Comparison of ENCODE assay signal across 10 cellular contexts in genomic region chr10:123044391-123044790, GRCh38. TPM values are rescaled to one million over a fixed set of nuclear protein-coding genes. Genes with fewer than 3 reads are reported as not detected.
DNase-seq lines count a peak whose midpoint lies in the region; ATAC-seq and TF ChIP-seq lines count a peak whose summit lies in the region.
"Had no signal": no experiment of that assay in that cellular context is flagged by ENCODE, and none has a peak within 500 bp of the region (broad histone marks: within the 10 kb centered on the region; RNA-seq: fewer than 3 reads in every experiment).

No MANE protein-coding gene starts in this region.

- peaks cover 28% of the 10 kb centered on the region for H3K36me3 Mint-ChIP-seq in brain
- peaks cover 15% of the 10 kb centered on the region for H3K36me3 Mint-ChIP-seq in stimulated activated memory B cell treated with anti-CD40 and anti-IgM and Interleukin-4, amounts not matched to agents 10 μg/mL and 1 μg/mL and 100 μg/mL, for 72 hours

- H3K27me3 Mint-ChIP-seq in brain, result peaks cover 4% of the 10 kb centered on the region
- no peaks in the 10 kb centered on the region for H3K27me3 Mint-ChIP-seq in stimulated activated memory B cell treated with anti-CD40 and anti-IgM and Interleukin-4, amounts not matched to agents 10 μg/mL and 1 μg/mL and 100 μg/mL, for 72 hours

- TF ChIP-seq CTCF in brain (conservative IDR thresholded peaks at IDR 0.05), result peak; percentile 51 to 56

- peaks cover under 1% of the 10 kb centered on the region for H3K4me1 Mint-ChIP-seq in brain
- no peaks in the 10 kb centered on the region for H3K4me1 Mint-ChIP-seq in stimulated activated memory B cell treated with anti-CD40 and anti-IgM and Interleukin-4, amounts not matched to agents 10 μg/mL and 1 μg/mL and 100 μg/mL, for 72 hours

- no peak overlapping the region for H3K27ac Mint-ChIP-seq in brain
- H3K27ac Mint-ChIP-seq in stimulated activated memory B cell treated with anti-CD40 and anti-IgM and Interleukin-4, amounts not matched to agents 10 μg/mL and 1 μg/mL and 100 μg/mL, for 72 hours, result no peak overlapping the region

- H3K4me3 Mint-ChIP-seq in brain, result no peak overlapping the region
- no peak overlapping the region for H3K4me3 Mint-ChIP-seq in stimulated activated memory B cell treated with anti-CD40 and anti-IgM and Interleukin-4, amounts not matched to agents 10 μg/mL and 1 μg/mL and 100 μg/mL, for 72 hours

- H3K9me3 Mint-ChIP-seq in brain, result no peaks in the 10 kb centered on the region
- no peaks in the 10 kb centered on the region for H3K9me3 Mint-ChIP-seq in stimulated activated memory B cell treated with anti-CD40 and anti-IgM and Interleukin-4, amounts not matched to agents 10 μg/mL and 1 μg/mL and 100 μg/mL, for 72 hours

- DNase-seq in NCI-H1694 treated with DMSO at 0.1 percent for 48 hours (lab: John Stamatoyannopoulos, UW), result peak; percentile 5
- DNase-seq in NCI-H1694 (lab: John Stamatoyannopoulos, UW), result no peak
- peak; percentile 86 for DNase-seq in NCI-H1436 (lab: John Stamatoyannopoulos, UW)
- peak; percentile 4 for DNase-seq in non-pigmented ciliary epithelial cell (ENCODE audit: low read depth)
- no peak for DNase-seq in sciatic nerve (ENCODE audit: low spot score)
- no peak for DNase-seq in hepatic stellate cell (ENCODE audit: low spot score)
- DNase-seq: esophagus squamous epithelium, T-helper 2 cell had no signal

- ATAC-seq in sciatic nerve, result no peak
- no peak for ATAC-seq in stimulated activated memory B cell treated with anti-CD40 and anti-IgM and Interleukin-4, amounts not matched to agents 10 μg/mL and 1 μg/mL and 100 μg/mL, for 72 hours

- intact Hi-C loops in sciatic nerve (cut with DNase I), result loop anchor here (10.0 kb wide), 1 partner anchor 520 kb away; no protein-coding TSS in a partner anchor

RNA-seq across cellular contexts. Expression of gene ACADSB, which starts 35.6 kb away (rescaled TPM):
- polyA plus RNA-seq in brain (ENCODE audit: insufficient read depth, low read depth, low replicate concordance), result 3.1 TPM
- 39.5 TPM for total RNA-seq in sciatic nerve

RNA-seq across cellular contexts. Expression of gene IKZF5, which starts 35.8 kb away (rescaled TPM):
- 4.2 TPM for polyA plus RNA-seq in brain (ENCODE audit: insufficient read depth, low read depth, low replicate concordance)
- 24.9 TPM for total RNA-seq in sciatic nerve

Comparison
In these comparisons a context has a peak if more than half of its experiments do, and no peak if none do; other contexts are left out.
1. DNase-seq: peak in NCI-H1694 treated with DMSO at 0.1 percent for 48 hours (single experiment), NCI-H1436 (single experiment) and non-pigmented ciliary epithelial cell (single experiment); none in NCI-H1694 (single experiment), sciatic nerve (single experiment) and hepatic stellate cell (single experiment).